Comparison of ENCODE assay signal across 9 cellular contexts in genomic region chr11:47179655-47179991, GRCh38. TPM values are rescaled to one million over a fixed set of nuclear protein-coding genes. Genes with fewer than 3 reads are reported as not detected.
DNase-seq lines count a peak whose midpoint lies in the region; ATAC-seq and TF ChIP-seq lines count a peak whose summit lies in the region.
"Had no signal": no experiment of that assay in that cellular context is flagged by ENCODE, and none has a peak within 500 bp of the region (broad histone marks: within the 10 kb centered on the region; RNA-seq: fewer than 3 reads in every experiment).

No MANE protein-coding gene starts in this region.

- no peak overlapping the region for H3K27ac Mint-ChIP-seq in activated CD4-positive, alpha-beta T cell treated with anti-CD3 and anti-CD28 coated beads for 36 hours
- H3K27ac Mint-ChIP-seq in T-helper 17 cell: peak overlapping the region; percentile 75
- H3K27ac Mint-ChIP-seq in endothelial cell (ENCODE audit: unreplicated experiment): peak overlapping the region; percentile 57

- H3K4me3 ChIP-seq in sigmoid colon: no peak overlapping the region

- TF ChIP-seq EP300 in Ishikawa (IDR thresholded peaks at IDR 0.05; ENCODE audit: borderline replicate concordance) (no peak), sigmoid colon (IDR thresholded peaks at IDR 0.05) (no peak)

- H3K9me3 Mint-ChIP-seq in activated CD4-positive, alpha-beta T cell treated with anti-CD3 and anti-CD28 coated beads for 36 hours (ENCODE audit: low read depth): no peaks in the 10 kb centered on the region
- no peaks in the 10 kb centered on the region for H3K9me3 Mint-ChIP-seq in endothelial cell (ENCODE audit: unreplicated experiment)
- H3K9me3 Mint-ChIP-seq: activated naive CD4-positive, alpha-beta T cell treated with anti-CD3 and anti-CD28 coated beads, Interleukin-2, amount 50 U/mL, for 72 hours had no signal

- peaks cover 0 to 66% (median 53%) of the 10 kb centered on the region in 4 donors for H3K4me1 ChIP-seq in sigmoid colon

- TF ChIP-seq RAD21 in Ishikawa (IDR thresholded peaks at IDR 0.05; ENCODE audit: low read depth): peak; percentile 54

- TF ChIP-seq CTCF in endothelial cell (IDR thresholded peaks at IDR 0.05; ENCODE audit: unreplicated experiment): peak; percentile 65
- TF ChIP-seq CTCF in sigmoid colon (IDR thresholded peaks at IDR 0.05): peak in 3 of 4 experiments; percentile 9 to 30 (median 27)

- no peak for TF ChIP-seq POLR2A in sigmoid colon (IDR thresholded peaks at IDR 0.05)

- H3K4me1 Mint-ChIP-seq in activated CD4-positive, alpha-beta T cell treated with anti-CD3 and anti-CD28 coated beads for 36 hours: peaks cover 23% of the 10 kb centered on the region
- H3K4me1 Mint-ChIP-seq in T-helper 17 cell (peaks cover 19% of the 10 kb centered on the region), endothelial cell (ENCODE audit: unreplicated experiment) (peaks cover 19% of the 10 kb centered on the region)

- 91 to 98% methylated on average over 1 of the region's 1 CpG for WGBS in sigmoid colon, 2 donors

- H3K9me3 ChIP-seq in T-helper 17 cell (ENCODE audit: control insufficient read depth, low read length, poor library complexity, severe bottlenecking): no peaks in the 10 kb centered on the region
- no peaks in the 10 kb centered on the region for H3K9me3 ChIP-seq in sigmoid colon

- no peak overlapping the region for H3K4me3 Mint-ChIP-seq in activated CD4-positive, alpha-beta T cell treated with anti-CD3 and anti-CD28 coated beads for 36 hours
- H3K4me3 Mint-ChIP-seq in T-helper 17 cell (no peak overlapping the region), endothelial cell (ENCODE audit: unreplicated experiment) (no peak overlapping the region)

- H3K27me3 Mint-ChIP-seq in activated CD4-positive, alpha-beta T cell treated with anti-CD3 and anti-CD28 coated beads for 36 hours: peaks cover 5% of the 10 kb centered on the region
- H3K27me3 Mint-ChIP-seq in T-helper 17 cell: peaks cover 11% of the 10 kb centered on the region
- H3K27me3 Mint-ChIP-seq in endothelial cell (ENCODE audit: unreplicated experiment): peaks cover 18% of the 10 kb centered on the region

- peak; percentile 68 for DNase-seq in activated CD4-positive, alpha-beta T cell treated with anti-CD3 and anti-CD28 coated beads for 36 hours
- DNase-seq in activated CD4-positive, alpha-beta T cell treated with anti-CD3 and anti-CD28 coated beads for 1 hour: no peak
- DNase-seq in T-helper 17 cell (no peak), endothelial cell (ENCODE audit: low spot score) (peak; percentile 67), sigmoid colon (no peak)

- peak; percentile 22 for ATAC-seq in activated CD4-positive, alpha-beta T cell treated with anti-CD3 and anti-CD28 coated beads for 36 hours
- ATAC-seq in T-helper 17 cell (no peak), HG03135 (IDR thresholded peaks at IDR 0.05; ENCODE audit: unreplicated experiment) (no peak), GM18861 (IDR thresholded peaks at IDR 0.05; ENCODE audit: unreplicated experiment) (no peak)
- ATAC-seq: activated naive CD4-positive, alpha-beta T cell treated with anti-CD3 and anti-CD28 coated beads, Interleukin-2, amount 50 U/mL, for 72 hours had no signal

- POLR2A ChIA-PET in activated CD4-positive, alpha-beta T cell treated with anti-CD3 and anti-CD28 coated beads for 36 hours (lab: Charles Lee): no interaction called here

- no peaks in the 10 kb centered on the region for H3K27me3 ChIP-seq in sigmoid colon

- CTCF ChIA-PET in activated CD4-positive, alpha-beta T cell treated with anti-CD3 and anti-CD28 coated beads for 36 hours (lab: Charles Lee): interaction anchor here (0.6 to 3.5 kb wide), 12 partner anchors 8 to 232 kb away, joined by 3 to 22 read pairs (median 4); partner anchors contain the start of genes ACP2, DDB2 and PACSIN3

- H3K36me3 Mint-ChIP-seq in activated CD4-positive, alpha-beta T cell treated with anti-CD3 and anti-CD28 coated beads for 36 hours (ENCODE audit: low read depth): peaks cover 6% of the 10 kb centered on the region
- H3K36me3 Mint-ChIP-seq in T-helper 17 cell (ENCODE audit: low read depth) (no peaks in the 10 kb centered on the region), endothelial cell (ENCODE audit: low read depth, unreplicated experiment) (peaks cover 5% of the 10 kb centered on the region)

- H3K27ac ChIP-seq in sigmoid colon: peak overlapping the region in 2 of 4 donors; percentile 31 to 98

- intact Hi-C loops in activated CD4-positive, alpha-beta T cell treated with anti-CD3 and anti-CD28 coated beads for 36 hours (cut with DNase I, micrococcal nuclease): loop anchor here in 1 of 2 experiments (5.0 kb wide), 1 partner anchor 1262 kb away; the partner anchor contains the start of gene PEX16
- intact Hi-C loops in sigmoid colon (cut with DNase I): no loop called here

- H3K36me3 ChIP-seq in sigmoid colon: peaks cover 6 to 45% (median 13%) of the 10 kb centered on the region in 4 donors

TF ChIP-seq in Ishikawa, 13 proteins besides CTCF, POLR2A, EP300 and RAD21:
- TF ChIP-seq USF1 (IDR thresholded peaks at IDR 0.05): no peak
- no peak for TF ChIP-seq TEAD4 (IDR thresholded peaks at IDR 0.05)
- no peak for TF ChIP-seq NFIC (IDR thresholded peaks at IDR 0.05)
- no peak for TF ChIP-seq TAF1 (IDR thresholded peaks at IDR 0.05; ENCODE audit: low read depth)
- TF ChIP-seq CEBPB (IDR thresholded peaks at IDR 0.05): no peak
- TF ChIP-seq ZBTB7A (IDR thresholded peaks at IDR 0.05; ENCODE audit: low read depth): no peak
- TF ChIP-seq FOXM1 (IDR thresholded peaks at IDR 0.05; ENCODE audit: borderline replicate concordance, low read depth): no peak
- TF ChIP-seq REST (IDR thresholded peaks at IDR 0.05; ENCODE audit: low read depth): no peak
- TF ChIP-seq EGR1 (IDR thresholded peaks at IDR 0.05): no peak
- TF ChIP-seq, protein P1, sequence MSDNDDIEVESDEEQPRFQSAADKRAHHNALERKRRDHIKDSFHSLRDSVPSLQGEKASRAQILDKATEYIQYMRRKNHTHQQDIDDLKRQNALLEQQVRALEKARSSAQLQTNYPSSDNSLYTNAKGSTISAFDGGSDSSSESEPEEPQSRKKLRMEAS (IDR thresholded peaks at IDR 0.05): no peak
- TF ChIP-seq TCF12 (IDR thresholded peaks at IDR 0.05; ENCODE audit: low read depth): no peak
- TF ChIP-seq CREB1 (IDR thresholded peaks at IDR 0.05; ENCODE audit: low read depth): no peak
- no peak for TF ChIP-seq YY1 (IDR thresholded peaks at IDR 0.05; ENCODE audit: low read depth)

RNA-seq across cellular contexts. Expression of gene ARFGAP2, which starts 2.9 kb away (rescaled TPM):
- total RNA-seq in activated CD4-positive, alpha-beta T cell treated with anti-CD3 and anti-CD28 coated beads for 36 hours: 10 to 100 TPM; 74.9 to 76.5 TPM
- total RNA-seq in T-helper 17 cell: 100 to 1,000 TPM; 181 to 189 TPM
- 78.7 TPM for total RNA-seq in endothelial cell (ENCODE audit: unreplicated experiment)
- 100 to 1,000 TPM in 3 of 4 donors, 10 to 100 TPM in 1; 85.0 to 185 (median 123) TPM for total RNA-seq in sigmoid colon
- 10 to 100 TPM; 46.8 to 81.1 (median 50.2) TPM for polyA plus RNA-seq in sigmoid colon

RNA-seq across cellular contexts. Expression of gene PACSIN3, which starts 6.6 kb away (rescaled TPM):
- 1 to 10 TPM; 4.1 to 5.9 TPM for total RNA-seq in activated CD4-positive, alpha-beta T cell treated with anti-CD3 and anti-CD28 coated beads for 36 hours
- total RNA-seq in T-helper 17 cell (1 to 10 TPM in 1 of 2 donors, under 1 TPM in 1; 0.30 to 1.4 TPM), endothelial cell (ENCODE audit: unreplicated experiment) (10.7 TPM), sigmoid colon (10 to 100 TPM; 56.0 to 78.3 (median 73.5) TPM)
- polyA plus RNA-seq in sigmoid colon: 1 to 10 TPM; 1.2 to 7.0 (median 4.8) TPM

RNA-seq across cellular contexts. Expression of gene DDB2, which starts 35.2 kb away (rescaled TPM):
- total RNA-seq in activated CD4-positive, alpha-beta T cell treated with anti-CD3 and anti-CD28 coated beads for 36 hours: 100 to 1,000 TPM; 159 to 178 TPM
- total RNA-seq in T-helper 17 cell: 10 to 100 TPM; 75.3 to 77.0 TPM
- 64.4 TPM for total RNA-seq in endothelial cell (ENCODE audit: unreplicated experiment)
- total RNA-seq in sigmoid colon: 10 to 100 TPM; 31.9 to 44.6 (median 32.3) TPM
- 10 to 100 TPM; 21.3 to 42.0 (median 21.6) TPM for polyA plus RNA-seq in sigmoid colon

Comparison
In these comparisons a context has a peak if more than half of its experiments do, and no peak if none do; other contexts are left out.
1. DNase-seq: peak in activated CD4-positive, alpha-beta T cell treated with anti-CD3 and anti-CD28 coated beads for 36 hours (single experiment) and endothelial cell (single experiment); none in activated CD4-positive, alpha-beta T cell treated with anti-CD3 and anti-CD28 coated beads for 1 hour (single experiment), T-helper 17 cell (0 of 3) and sigmoid colon (single experiment).